ENCODE assay signal across 20 cellular contexts in genomic region chr12:87363497-87364084, GRCh38.
"Had no signal": no experiment of that assay in that cellular context is flagged by ENCODE, and none has a peak within 500 bp of the region (broad histone marks: within the 10 kb centered on the region; RNA-seq: fewer than 3 reads in every experiment).

No MANE protein-coding gene starts in this region.

- H3K4me1 ChIP-seq: body of pancreas, heart right ventricle, lower lobe of right lung, psoas muscle, right atrium auricular region, spleen, upper lobe of left lung had no signal

- DNase-seq: activated CD4-positive, alpha-beta T cell treated with anti-CD3 and anti-CD28 coated beads for 1 hour; activated gamma-delta T cell treated with Interleukin-2 at 50 U/mL for 16 hours; activated T-cell treated with anti-CD3 and anti-CD28 coated beads, Interleukin-2, amount 50 U/mL, for 1 hour; anterior cingulate cortex; body of pancreas; foreskin fibroblast; heart right ventricle; islet precursor cell; lower lobe of right lung; mesendoderm; naive B cell; psoas muscle; spleen; stimulated activated CD4-positive, alpha-beta T cell treated with anti-CD3 and anti-CD28 coated beads, Interleukin-4, amount 100 ng/mL, for 1 hour; stimulated activated naive CD4-positive, alpha-beta T cell treated with Interleukin-2 at 50 U/mL for 16 hours; WERI-Rb-1 had no signal

- H3K36me3 ChIP-seq: cardiac muscle cell, heart right ventricle, lower lobe of right lung, right atrium auricular region, spleen, thoracic aorta, upper lobe of left lung, WERI-Rb-1 had no signal

- H3K9me3 ChIP-seq: body of pancreas, thoracic aorta had no signal

- H3K27me3 ChIP-seq: body of pancreas, cardiac muscle cell, heart right ventricle, right atrium auricular region, spleen, upper lobe of left lung had no signal

- H3K27ac ChIP-seq: body of pancreas, cardiac muscle cell, heart right ventricle, lower lobe of right lung, psoas muscle, right atrium auricular region, spleen, thoracic aorta, upper lobe of left lung, WERI-Rb-1 had no signal

- H3K4me3 ChIP-seq: body of pancreas, cardiac muscle cell, heart right ventricle, lower lobe of right lung, psoas muscle, right atrium auricular region, spleen, thoracic aorta, upper lobe of left lung had no signal
